14 cellular contexts compared by ENCODE assay signal in genomic region chr2:157442636-157443035, GRCh38. TPM values are rescaled to one million over a fixed set of nuclear protein-coding genes. Genes with fewer than 3 reads are reported as not detected.
DNase-seq lines count a peak whose midpoint lies in the region; ATAC-seq and TF ChIP-seq lines count a peak whose summit lies in the region.
"Had no signal": no experiment of that assay in that cellular context is flagged by ENCODE, and none has a peak within 500 bp of the region (broad histone marks: within the 10 kb centered on the region; RNA-seq: fewer than 3 reads in every experiment).

No MANE protein-coding gene starts in this region.

- H3K27me3 ChIP-seq in mononuclear cell (ENCODE audit: insufficient read depth, low read length) (no peaks in the 10 kb centered on the region), upper lobe of right lung (no peaks in the 10 kb centered on the region)
- H3K27me3 ChIP-seq: cardiac muscle cell had no signal

- H3K27ac ChIP-seq in upper lobe of right lung: peak overlapping the region; percentile 86
- H3K27ac ChIP-seq: cardiac muscle cell had no signal

- no peaks in the 10 kb centered on the region for H3K36me3 ChIP-seq in upper lobe of right lung
- H3K36me3 ChIP-seq: cardiac muscle cell had no signal

- intact Hi-C loops in activated CD8-positive, alpha-beta T cell treated with anti-CD3 and anti-CD28 coated beads for 36 hours (cut with micrococcal nuclease): no loop called here
- intact Hi-C loops in upper lobe of right lung (cut with DNase I): no loop called here

- POLR2A ChIA-PET in activated CD8-positive, alpha-beta T cell treated with anti-CD3 and anti-CD28 coated beads for 36 hours (lab: Charles Lee): interaction anchor here (1.0 to 27.4 kb wide), 7 partner anchors 16 to 456 kb away, joined by 3 to 1592 read pairs (median 8); no protein-coding TSS in a partner anchor

- no peaks in the 10 kb centered on the region for H3K9me3 Mint-ChIP-seq in stimulated activated naive CD8-positive, alpha-beta T cell treated with anti-CD3 and anti-CD28 coated beads, Interleukin-15, Interleukin-2, amounts not matched to agents 100 ng/mL and 50 ng/mL, for 24 hours
- H3K9me3 Mint-ChIP-seq in activated CD8-positive, alpha-beta T cell treated with anti-CD3 and anti-CD28 coated beads for 36 hours: no peaks in the 10 kb centered on the region

- peak overlapping the region; percentile 99 for H3K4me3 Mint-ChIP-seq in stimulated activated naive CD8-positive, alpha-beta T cell treated with anti-CD3 and anti-CD28 coated beads, Interleukin-15, Interleukin-2, amounts not matched to agents 100 ng/mL and 50 ng/mL, for 24 hours
- peak overlapping the region; percentile 90 for H3K4me3 Mint-ChIP-seq in activated CD8-positive, alpha-beta T cell treated with anti-CD3 and anti-CD28 coated beads for 36 hours

- H3K27me3 Mint-ChIP-seq in stimulated activated naive CD8-positive, alpha-beta T cell treated with anti-CD3 and anti-CD28 coated beads, Interleukin-15, Interleukin-2, amounts not matched to agents 100 ng/mL and 50 ng/mL, for 24 hours: no peaks in the 10 kb centered on the region
- H3K27me3 Mint-ChIP-seq in activated CD8-positive, alpha-beta T cell treated with anti-CD3 and anti-CD28 coated beads for 36 hours: no peaks in the 10 kb centered on the region

- H3K4me1 Mint-ChIP-seq in stimulated activated naive CD8-positive, alpha-beta T cell treated with anti-CD3 and anti-CD28 coated beads, Interleukin-15, Interleukin-2, amounts not matched to agents 100 ng/mL and 50 ng/mL, for 24 hours (ENCODE audit: low read depth): peaks cover 56% of the 10 kb centered on the region
- peaks cover 21% of the 10 kb centered on the region for H3K4me1 Mint-ChIP-seq in activated CD8-positive, alpha-beta T cell treated with anti-CD3 and anti-CD28 coated beads for 36 hours (ENCODE audit: low read depth)

- no peak for DNase-seq in stimulated activated naive CD8-positive, alpha-beta T cell treated with anti-CD3 and anti-CD28 coated beads, Interleukin-15, Interleukin-2, amounts not matched to agents 100 U/mL and 50 U/mL, for 24 hours
- no peak for DNase-seq in activated CD8-positive, alpha-beta T cell treated with anti-CD3 and anti-CD28 coated beads for 36 hours
- no peak for DNase-seq in upper lobe of right lung
- DNase-seq in DMS153 treated with DMSO at 0.1 percent for 48 hours (lab: John Stamatoyannopoulos, UW; ENCODE audit: unreplicated experiment): no peak
- no peak for DNase-seq in stimulated activated CD4-positive, alpha-beta T cell treated with anti-CD3 and anti-CD28 coated beads, Interleukin-2, amount 100 ng/mL, for 48 hours
- DNase-seq: AML-193; stimulated activated CD4-positive, alpha-beta T cell treated with anti-CD3 and anti-CD28 coated beads, Interleukin-2, amount 100 ng/mL, for 24 hours; stimulated activated naive CD4-positive, alpha-beta T cell treated with Interleukin-2 at 50 U/mL for 16 hours had no signal

- H3K36me3 Mint-ChIP-seq in stimulated activated naive CD8-positive, alpha-beta T cell treated with anti-CD3 and anti-CD28 coated beads, Interleukin-15, Interleukin-2, amounts not matched to agents 100 ng/mL and 50 ng/mL, for 24 hours (ENCODE audit: low read depth): peaks cover 63% of the 10 kb centered on the region
- peaks cover 66% of the 10 kb centered on the region for H3K36me3 Mint-ChIP-seq in activated CD8-positive, alpha-beta T cell treated with anti-CD3 and anti-CD28 coated beads for 36 hours (ENCODE audit: low read depth)

- peak overlapping the region; percentile 100 for H3K27ac Mint-ChIP-seq in stimulated activated naive CD8-positive, alpha-beta T cell treated with anti-CD3 and anti-CD28 coated beads, Interleukin-15, Interleukin-2, amounts not matched to agents 100 ng/mL and 50 ng/mL, for 24 hours
- peak overlapping the region; percentile 94 for H3K27ac Mint-ChIP-seq in activated CD8-positive, alpha-beta T cell treated with anti-CD3 and anti-CD28 coated beads for 36 hours

- no peak for ATAC-seq in stimulated activated naive CD8-positive, alpha-beta T cell treated with anti-CD3 and anti-CD28 coated beads, Interleukin-15, Interleukin-2, amounts not matched to agents 100 U/mL and 50 U/mL, for 24 hours
- ATAC-seq in activated CD8-positive, alpha-beta T cell treated with anti-CD3 and anti-CD28 coated beads for 36 hours: no peak
- ATAC-seq in upper lobe of right lung: no peak
- no peak for ATAC-seq in GM18867 (IDR thresholded peaks at IDR 0.05; ENCODE audit: unreplicated experiment)
- ATAC-seq: left lobe of liver had no signal

- H3K4me1 ChIP-seq in mononuclear cell (ENCODE audit: insufficient read depth, low read length) (peaks cover 43% of the 10 kb centered on the region), upper lobe of right lung (no peaks in the 10 kb centered on the region)
- H3K4me1 ChIP-seq: parathyroid adenoma had no signal

- CTCF ChIA-PET in activated CD8-positive, alpha-beta T cell treated with anti-CD3 and anti-CD28 coated beads for 36 hours (lab: Charles Lee): interaction anchor here (0.9 to 3.2 kb wide), 8 partner anchors 9 to 115 kb away, joined by 3 to 16 read pairs (median 10); no protein-coding TSS in a partner anchor

- H3K4me3 ChIP-seq in mononuclear cell (ENCODE audit: low read length) (peak overlapping the region; percentile 98), upper lobe of right lung (peak overlapping the region; percentile 54)
- H3K4me3 ChIP-seq: cardiac muscle cell had no signal

- H3K9me3 ChIP-seq in mononuclear cell (ENCODE audit: low read depth, low read length) (no peaks in the 10 kb centered on the region), upper lobe of right lung (no peaks in the 10 kb centered on the region)

- TF ChIP-seq CTCF in activated CD8-positive, alpha-beta T cell treated with anti-CD3 and anti-CD28 coated beads for 36 hours (IDR thresholded peaks at IDR 0.05): no peak
- TF ChIP-seq CTCF in upper lobe of right lung (IDR thresholded peaks at IDR 0.05): no peak

RNA-seq across cellular contexts. Expression of gene CYTIP, which starts 1.3 kb away (rescaled TPM):
- 100 to 1,000 TPM; 514 to 520 TPM for total RNA-seq in activated CD8-positive, alpha-beta T cell treated with anti-CD3 and anti-CD28 coated beads for 36 hours
- total RNA-seq in mononuclear cell (766 TPM), upper lobe of right lung (34.7 TPM)
- total RNA-seq: cardiac muscle cell had no signal

Comparison
In these comparisons a context has a peak if more than half of its experiments do, and no peak if none do; other contexts are left out.
1. RNA of gene CYTIP, which starts 1.3 kb away (total RNA-seq): 766 TPM in mononuclear cell (single experiment) and 514 to 520 TPM in activated CD8-positive, alpha-beta T cell treated with anti-CD3 and anti-CD28 coated beads for 36 hours; 34.7 TPM in upper lobe of right lung (single experiment); every median in the first group is over 10 times any median in the second.